In genomic region chr3:52385157-52385556, GRCh38 we compare ENCODE assay signal across 9 cellular contexts. TPM values are rescaled to one million over a fixed set of nuclear protein-coding genes. Genes with fewer than 3 reads are reported as not detected.
DNase-seq lines count a peak whose midpoint lies in the region; ATAC-seq, FAIRE-seq and TF ChIP-seq lines count a peak whose summit lies in the region.
"Had no signal": no experiment of that assay in that cellular context is flagged by ENCODE, and none has a peak within 500 bp of the region (broad histone marks: within the 10 kb centered on the region; RNA-seq: fewer than 3 reads in every experiment).

No MANE protein-coding gene starts in this region.

- no peaks in the 10 kb centered on the region for H3K36me3 ChIP-seq in K562 (ENCODE audit: control insufficient read depth, insufficient read depth, low read length)
- peaks cover 0 to 28% of the 10 kb centered on the region in 2 donors for H3K36me3 ChIP-seq in psoas muscle (ENCODE audit: insufficient read depth in 1 of 2, low read depth in 1 of 2)

- no peaks in the 10 kb centered on the region for H3K9me3 ChIP-seq in K562 (replicated peaks; ENCODE audit: control insufficient read depth, insufficient read depth, low read depth, low read length)
- no peaks in the 10 kb centered on the region for H3K9me3 ChIP-seq in psoas muscle

- no peaks in the 10 kb centered on the region for H3K79me2 ChIP-seq in K562 (ENCODE audit: control insufficient read depth, insufficient read depth, low read length)

- H3K27me3 Mint-ChIP-seq in activated T-cell treated with anti-CD3 and anti-CD28 coated beads, Interleukin-2, amount 50 U/mL, for 72 hours (ENCODE audit: low read depth), result no peaks in the 10 kb centered on the region
- H3K27me3 Mint-ChIP-seq in activated T-cell treated with anti-CD3 and anti-CD28 coated beads, Interleukin-2, amount 50 U/mL, for 24 hours, result no peaks in the 10 kb centered on the region
- H3K27me3 Mint-ChIP-seq: brain had no signal

- intact Hi-C loops in K562 (cut with micrococcal nuclease) (loop anchor here (1.0 to 5.0 kb wide), 3 partner anchors 46 to 163 kb away; no protein-coding TSS in a partner anchor), psoas muscle (cut with DNase I) (loop anchor here in 1 of 2 donors (5.0 kb wide), 1 partner anchor 83 kb away; no protein-coding TSS in a partner anchor)

- TF ChIP-seq POLR2A in NB4 (IDR thresholded peaks at IDR 0.05; ENCODE audit: extremely low read depth, insufficient read length) (no peak), K562 (conservative IDR thresholded peaks at IDR 0.05) (no peak)

- TF ChIP-seq EP300 in K562 (IDR thresholded peaks at IDR 0.05; ENCODE audit: low read length), result no peak

- in situ Hi-C loops in K562 (cut with MboI), result loop anchor here (10.0 to 25.0 kb wide), 2 partner anchors 90 to 373 kb away; no protein-coding TSS in a partner anchor

- peak; percentile 25 to 80 for TF ChIP-seq RAD21 in K562 (CRISPR knock-in tag; conservative IDR thresholded peaks at IDR 0.05 in 1 of 2, IDR thresholded peaks at IDR 0.05 in 1 of 2)

- H4K20me1 ChIP-seq in K562 (replicated peaks; ENCODE audit: control insufficient read depth, insufficient read depth, low read length), result no peaks in the 10 kb centered on the region

- H3K9me3 Mint-ChIP-seq in activated T-cell treated with anti-CD3 and anti-CD28 coated beads, Interleukin-2, amount 50 U/mL, for 72 hours, result no peaks in the 10 kb centered on the region
- H3K9me3 Mint-ChIP-seq in activated T-cell treated with anti-CD3 and anti-CD28 coated beads, Interleukin-2, amount 50 U/mL, for 24 hours, result no peaks in the 10 kb centered on the region
- H3K9me3 Mint-ChIP-seq: brain had no signal

- H3K4me3 Mint-ChIP-seq in activated T-cell treated with anti-CD3 and anti-CD28 coated beads, Interleukin-2, amount 50 U/mL, for 72 hours, result no peak overlapping the region
- no peak overlapping the region for H3K4me3 Mint-ChIP-seq in activated T-cell treated with anti-CD3 and anti-CD28 coated beads, Interleukin-2, amount 50 U/mL, for 24 hours
- H3K4me3 Mint-ChIP-seq: brain had no signal

- H3K27me3 ChIP-seq in K562 (ENCODE audit: control insufficient read depth in 2 of 2, insufficient read depth in 2 of 2, low read length in 2 of 2), result no peaks in the 10 kb centered on the region
- no peaks in the 10 kb centered on the region for H3K27me3 ChIP-seq in psoas muscle (ENCODE audit: insufficient read depth in 3 of 3, low read length in 2 of 3)

- H3K9me1 ChIP-seq in K562 (ENCODE audit: control insufficient read depth, insufficient read depth, low read length), result no peaks in the 10 kb centered on the region

- FAIRE-seq in K562 (lab: Jason Lieb, UNC), result peak; percentile 88

- TF ChIP-seq CTCF in NB4 (IDR thresholded peaks at IDR 0.05; ENCODE audit: low read depth, low read length) (peak; percentile 79), K562 (IDR thresholded peaks at IDR 0.05 in 2 of 3, conservative IDR thresholded peaks at IDR 0.05 in 1 of 3; ENCODE audit: insufficient read depth in 2 of 3, low read depth in 1 of 3, low read length in 3 of 3) (peak; percentile 91 to 99 (median 99)), psoas muscle (IDR thresholded peaks at IDR 0.05) (peak; percentile 12)

- peak; percentile 21 to 42 for DNase-seq in activated T-cell treated with anti-CD3 and anti-CD28 coated beads, Interleukin-2, amount 50 U/mL, for 72 hours
- no peak for DNase-seq in activated T-cell treated with anti-CD3 and anti-CD28 coated beads, Interleukin-2, amount 50 U/mL, for 24 hours
- DNase-seq in NB4 (ENCODE audit: low read depth), result peak; percentile 65
- DNase-seq in K562 (ENCODE audit: extremely low read depth in 1 of 4, low spot score in 3 of 4), result peak; percentile 79 to 83 (median 80)
- DNase-seq in psoas muscle, result no peak
- no peak for DNase-seq in NK-92 treated with Interleukin-12 subunit alpha and Interleukin-12 subunit beta, amount 100 ng/mL, for 24 hours (lab: John Stamatoyannopoulos, UW)
- no peak for DNase-seq in NCI-H187 treated with DMSO at 0.1 percent for 48 hours (lab: John Stamatoyannopoulos, UW)

- CTCF ChIA-PET in K562 (lab: Yijun Ruan, JAX; ENCODE audit: low intra/inter-chr PET ratio), result interaction anchor here (0.7 to 1.8 kb wide), 7 partner anchors 12 to 383 kb away, joined by 3 to 10 read pairs (median 4); no protein-coding TSS in a partner anchor

- WGBS in K562 (ENCODE audit: insufficient coverage, low coverage, missing lambda C conversion rate), result 8% methylated on average over 9 of the region's 10 CpGs
- WGBS in psoas muscle, 3 donors, result 68 to 77% (median 71%) methylated on average over 10 of the region's 10 CpGs

- POLR2A ChIA-PET in K562 (lab: Yijun Ruan, JAX), result interaction anchor here (0.8 to 1.5 kb wide), 5 partner anchors 13 to 153 kb away, joined by 3 to 7 read pairs (median 4); no protein-coding TSS in a partner anchor

- no peak overlapping the region for H3K27ac Mint-ChIP-seq in activated T-cell treated with anti-CD3 and anti-CD28 coated beads, Interleukin-2, amount 50 U/mL, for 72 hours
- no peak overlapping the region for H3K27ac Mint-ChIP-seq in activated T-cell treated with anti-CD3 and anti-CD28 coated beads, Interleukin-2, amount 50 U/mL, for 24 hours
- H3K27ac Mint-ChIP-seq: brain had no signal

- H3K27ac ChIP-seq in K562 (ENCODE audit: extremely low read depth, low read depth, low read length), result no peak overlapping the region
- no peak overlapping the region for H3K27ac ChIP-seq in psoas muscle

- H3K9ac ChIP-seq in K562 (ENCODE audit: insufficient read depth in 1 of 2, low read depth in 2 of 2, low read length in 2 of 2), result no peak overlapping the region; a peak in 1 of 4 replicates

- H3K4me3 ChIP-seq in NB4 (ENCODE audit: low read depth, low read length) (no peak overlapping the region), K562 (no peak overlapping the region), psoas muscle (no peak overlapping the region)

- H3K4me1 Mint-ChIP-seq in activated T-cell treated with anti-CD3 and anti-CD28 coated beads, Interleukin-2, amount 50 U/mL, for 72 hours (ENCODE audit: low read depth), result no peaks in the 10 kb centered on the region
- no peaks in the 10 kb centered on the region for H3K4me1 Mint-ChIP-seq in activated T-cell treated with anti-CD3 and anti-CD28 coated beads, Interleukin-2, amount 50 U/mL, for 24 hours (ENCODE audit: low read depth)
- H3K4me1 Mint-ChIP-seq: brain had no signal

- H3K4me1 ChIP-seq in K562 (replicated peaks in 1 of 2; ENCODE audit: control insufficient read depth in 2 of 2, insufficient read depth in 2 of 2, low read length in 2 of 2) (peaks cover 0 to 44% of the 10 kb centered on the region in 2 experiments; a peak in 2 of 5 replicates), psoas muscle (no peaks in the 10 kb centered on the region)

- H3K4me2 ChIP-seq in K562 (ENCODE audit: insufficient read depth, low read length), result no peak overlapping the region

- peak; percentile 30 to 37 for ATAC-seq in activated T-cell treated with anti-CD3 and anti-CD28 coated beads, Interleukin-2, amount 50 U/mL, for 72 hours (replicated peaks in 1 of 2)
- ATAC-seq in K562 (peak; percentile 94), psoas muscle (peak in 3 of 4 donors; percentile 21 to 35 (median 26)), GM19455 (IDR thresholded peaks at IDR 0.05; ENCODE audit: unreplicated experiment) (no peak)

- H3K36me3 Mint-ChIP-seq in activated T-cell treated with anti-CD3 and anti-CD28 coated beads, Interleukin-2, amount 50 U/mL, for 72 hours (ENCODE audit: insufficient read depth in 2 of 2), result no peaks in the 10 kb centered on the region
- peaks cover 6% of the 10 kb centered on the region for H3K36me3 Mint-ChIP-seq in activated T-cell treated with anti-CD3 and anti-CD28 coated beads, Interleukin-2, amount 50 U/mL, for 24 hours (ENCODE audit: low read depth)
- H3K36me3 Mint-ChIP-seq: brain had no signal

- peak overlapping the region; percentile 65 for H2AFZ ChIP-seq in K562 (ENCODE audit: low read depth, low read length)

- BruUV-seq in K562 (replicated peaks; lab: Mats Ljungman, UMichigan), result no TSS peak

RNA-seq across cellular contexts. Expression of gene BAP1, which starts 24.7 kb away (rescaled TPM):
- total RNA-seq in activated T-cell treated with anti-CD3 and anti-CD28 coated beads, Interleukin-2, amount 50 U/mL, for 72 hours, result 100 to 1,000 TPM in 1 of 2 donors, 10 to 100 TPM in 1; 98.6 to 103 TPM
- total RNA-seq in K562 (2011; cell fraction: chromatin; rRNA removed; ENCODE audit: low replicate concordance), result 67.6 and 158 TPM in 2 replicates
- total RNA-seq in K562 (2011; cell fraction: nucleolus; rRNA removed), result 94.0 and 97.9 TPM in 2 replicates
- 61.2 and 63.2 TPM in 2 replicates for total RNA-seq in K562 (2011; cell fraction: nucleoplasm; rRNA removed)
- 60.4 and 69.1 TPM in 2 replicates for total RNA-seq in K562 (2014; rRNA removed)
- total RNA-seq in K562 (2014; rRNA removed; fragmentation: Illumina TruSeq; extraction: Trizol), result 21.6 and 25.8 TPM in 2 replicates
- total RNA-seq in K562 (2015; rRNA removed; fragmentation: Illumina TruSeq; extraction: Trizol), result 35.4 and 37.5 TPM in 2 replicates
- total RNA-seq in K562 (2021), result 64.9 and 66.6 TPM in 2 replicates
- 51.8 and 56.1 TPM in 2 replicates for polyA plus RNA-seq in K562 (2011; rRNA removed)
- polyA plus RNA-seq in K562 (2011; cell fraction: cytosol; rRNA removed), result 55.1 and 78.1 TPM in 2 replicates
- 152 and 164 TPM in 2 replicates for polyA plus RNA-seq in K562 (2011; cell fraction: nucleus; rRNA removed)
- polyA plus RNA-seq in K562 (2012), result 55.2 and 58.8 TPM in 2 replicates
- 37.5 and 48.7 TPM in 2 replicates for polyA plus RNA-seq in K562 (2014; fragmentation: Illumina TruSeq; extraction: Trizol)
- polyA plus RNA-seq in K562 (2014; fragmentation: Nextera tagmentation; extraction: Ambion mirVana), result 1 to 10 TPM; 3.4 to 5.4 TPM
- 42.5 and 47.8 TPM in 2 replicates for polyA plus RNA-seq in K562 (2014; rRNA removed)
- polyA minus RNA-seq in K562 (2011; rRNA and poly(A)+ RNA removed), result 34.0 and 46.9 TPM in 2 replicates
- polyA minus RNA-seq in K562 (2011; cell fraction: cytosol; rRNA and poly(A)+ RNA removed), result 28.6 and 32.7 TPM in 2 replicates
- polyA minus RNA-seq in K562 (2011; cell fraction: nucleus; rRNA and poly(A)+ RNA removed), result 43.1 and 47.4 TPM in 2 replicates
- total RNA-seq in psoas muscle, result 10 to 100 TPM; 61.1 to 78.1 (median 70.7) TPM
- 100 to 1,000 TPM in 1 of 3 donors, 10 to 100 TPM in 2; 65.7 to 104 (median 78.9) TPM for polyA plus RNA-seq in psoas muscle

RNA-seq across cellular contexts. Expression of gene PHF7, which starts 25.3 kb away (rescaled TPM):
- 10 to 100 TPM; 27.3 to 29.0 TPM for total RNA-seq in activated T-cell treated with anti-CD3 and anti-CD28 coated beads, Interleukin-2, amount 50 U/mL, for 72 hours
- total RNA-seq in K562 (2011; cell fraction: chromatin; rRNA removed; ENCODE audit: low replicate concordance), result 31.9 and 35.6 TPM in 2 replicates
- 25.5 and 28.0 TPM in 2 replicates for total RNA-seq in K562 (2011; cell fraction: nucleolus; rRNA removed)
- total RNA-seq in K562 (2011; cell fraction: nucleoplasm; rRNA removed), result 20.6 and 25.9 TPM in 2 replicates
- total RNA-seq in K562 (2014; rRNA removed) (16.8 and 21.5 TPM in 2 replicates), K562 (2014; rRNA removed; fragmentation: Illumina TruSeq; extraction: Trizol) (12.7 and 18.0 TPM in 2 replicates), K562 (2015; rRNA removed; fragmentation: Illumina TruSeq; extraction: Trizol) (19.0 and 20.2 TPM in 2 replicates), K562 (2021) (16.7 and 19.5 TPM in 2 replicates), psoas muscle (10 to 100 TPM in 1 of 4 donors, 1 to 10 TPM in 3; 4.2 to 15.5 (median 7.3) TPM)
- polyA plus RNA-seq in K562 (2011; rRNA removed) (27.5 and 28.3 TPM in 2 replicates), K562 (2014; fragmentation: Illumina TruSeq; extraction: Trizol) (18.3 and 18.4 TPM in 2 replicates), K562 (2014; fragmentation: Nextera tagmentation; extraction: Ambion mirVana) (1 to 10 TPM; 2.4 to 4.1 TPM), K562 (2014; rRNA removed) (28.7 and 29.1 TPM in 2 replicates), psoas muscle (10 to 100 TPM in 1 of 3 donors, 1 to 10 TPM in 2; 4.2 to 13.4 (median 4.6) TPM)
- 10.7 and 16.3 TPM in 2 replicates for polyA plus RNA-seq in K562 (2011; cell fraction: cytosol; rRNA removed)
- 33.0 and 39.3 TPM in 2 replicates for polyA plus RNA-seq in K562 (2011; cell fraction: nucleus; rRNA removed)
- polyA plus RNA-seq in K562 (2012), result 14.0 and 20.6 TPM in 2 replicates
- polyA minus RNA-seq in K562 (2011; rRNA and poly(A)+ RNA removed), result 17.5 and 19.1 TPM in 2 replicates
- polyA minus RNA-seq in K562 (2011; cell fraction: cytosol; rRNA and poly(A)+ RNA removed), result 7.0 and 9.6 TPM in 2 replicates
- 13.9 and 14.5 TPM in 2 replicates for polyA minus RNA-seq in K562 (2011; cell fraction: nucleus; rRNA and poly(A)+ RNA removed)

RNA-seq across cellular contexts. Expression of gene SEMA3G, which starts 59.7 kb away (rescaled TPM):
- under 1 TPM; 0.16 to 0.36 TPM for total RNA-seq in activated T-cell treated with anti-CD3 and anti-CD28 coated beads, Interleukin-2, amount 50 U/mL, for 72 hours
- total RNA-seq in K562 (2011; cell fraction: chromatin; rRNA removed; ENCODE audit: low replicate concordance), result 0.16 TPM in 1 of 2 replicates, not detected in the other
- total RNA-seq in K562 (2011; cell fraction: nucleolus; rRNA removed), result 0.13 and 0.33 TPM in 2 replicates
- total RNA-seq in K562 (2011; cell fraction: nucleoplasm; rRNA removed), result 0.29 TPM in 1 of 2 replicates, not detected in the other
- total RNA-seq in K562 (2014; rRNA removed) (0.04 and 0.05 TPM in 2 replicates), K562 (2014; rRNA removed; fragmentation: Illumina TruSeq; extraction: Trizol) (not detected in 2 replicates), K562 (2015; rRNA removed; fragmentation: Illumina TruSeq; extraction: Trizol) (0.04 and 0.11 TPM in 2 replicates), K562 (2021) (0.07 TPM in 1 of 2 replicates, not detected in the other), psoas muscle (10 to 100 TPM in 2 of 4 donors, 1 to 10 TPM in 2; 6.0 to 13.8 (median 9.5) TPM)
- polyA plus RNA-seq in K562 (2011; rRNA removed) (0.11 TPM in 1 of 2 replicates, not detected in the other), K562 (2014; fragmentation: Illumina TruSeq; extraction: Trizol) (0.04 TPM in 1 of 2 replicates, not detected in the other), K562 (2014; fragmentation: Nextera tagmentation; extraction: Ambion mirVana) (not detected), K562 (2014; rRNA removed) (not detected in 2 replicates), psoas muscle (1 to 10 TPM; 6.2 to 8.8 (median 6.5) TPM)
- polyA plus RNA-seq in K562 (2011; cell fraction: cytosol; rRNA removed), result 0.06 TPM in 1 of 2 replicates, not detected in the other
- polyA plus RNA-seq in K562 (2011; cell fraction: nucleus; rRNA removed), result 0.10 and 0.23 TPM in 2 replicates
- 0.03 and 0.04 TPM in 2 replicates for polyA plus RNA-seq in K562 (2012)
- not detected in 2 replicates for polyA minus RNA-seq in K562 (2011; rRNA and poly(A)+ RNA removed)
- polyA minus RNA-seq in K562 (2011; cell fraction: cytosol; rRNA and poly(A)+ RNA removed), result not detected in 2 replicates
- 0.13 and 0.22 TPM in 2 replicates for polyA minus RNA-seq in K562 (2011; cell fraction: nucleus; rRNA and poly(A)+ RNA removed)

Comparison
In these comparisons a context has a peak if more than half of its experiments do, and no peak if none do; other contexts are left out.
1. DNase-seq: peak in activated T-cell treated with anti-CD3 and anti-CD28 coated beads, Interleukin-2, amount 50 U/mL, for 72 hours (2 of 2), NB4 (single experiment) and K562 (4 of 4); none in activated T-cell treated with anti-CD3 and anti-CD28 coated beads, Interleukin-2, amount 50 U/mL, for 24 hours (single experiment), psoas muscle (0 of 2), NK-92 treated with Interleukin-12 subunit alpha and Interleukin-12 subunit beta, amount 100 ng/mL, for 24 hours (single experiment) and NCI-H187 treated with DMSO at 0.1 percent for 48 hours (single experiment).
2. CTCF ChIP-seq: peak in every context shown above with its lines; median percentile 99 in K562; 79 in NB4; 12 in psoas muscle.
3. RNA of gene SEMA3G, which starts 59.7 kb away (total RNA-seq): 6.0 to 13.8 TPM in psoas muscle; 0.16 to 0.36 TPM in activated T-cell treated with anti-CD3 and anti-CD28 coated beads, Interleukin-2, amount 50 U/mL, for 72 hours and 0.04 to 0.33 TPM in K562; every median in the first group is over 4 times any median in the second.